Comparison of ENCODE assay signal across 1 cellular context in genomic region chr5:1564182-1564748, GRCh38.
TF ChIP-seq lines count a peak whose summit lies in the region.

No MANE protein-coding gene starts in this region.

TF ChIP-seq in HepG2, 621 proteins besides CTCF, POLR2A, EP300 and RAD21 (continued from another document and continues in another):
- TF ChIP-seq HNF1A (IDR thresholded peaks at IDR 0.05; ENCODE audit: low read depth) (no peak), HNF1A (CRISPR knock-in tag; IDR thresholded peaks at IDR 0.05; ENCODE audit: borderline replicate concordance) (peak; percentile 25; the same call in 1 of the 2 replicates), ZMYM3 (CRISPR knock-in tag; IDR thresholded peaks at IDR 0.05) (no peak; the same call in 1 of the 2 replicates), ZBTB46 (CRISPR knock-in tag; IDR thresholded peaks at IDR 0.05; ENCODE audit: borderline replicate concordance) (no peak), MYNN (CRISPR knock-in tag; IDR thresholded peaks at IDR 0.05; ENCODE audit: low read depth) (0 out of 2 replicates have a peak, but pooled peaks have one; percentile 31), ZNF770 (CRISPR knock-in tag; IDR thresholded peaks at IDR 0.05) (0 out of 2 replicates have a peak, but pooled peaks have one; percentile 24), CHD2 (IDR thresholded peaks at IDR 0.05; ENCODE audit: low read depth, low read length) (peak; percentile 43; the same call in 1 of the 2 replicates), ZBTB39 (CRISPR knock-in tag; IDR thresholded peaks at IDR 0.05) (no peak), MAZ (IDR thresholded peaks at IDR 0.05; ENCODE audit: borderline replicate concordance, low read depth, low read length) (0 out of 2 replicates have a peak, but pooled peaks have one; percentile 61), MAZ (CRISPR knock-in tag; IDR thresholded peaks at IDR 0.05; ENCODE audit: low read depth) (peak; percentile 59; the same call in 1 of the 2 replicates), IKZF5 (CRISPR knock-in tag; IDR thresholded peaks at IDR 0.05) (peak; percentile 70; the same call in 1 of the 2 replicates), PCBP1 (IDR thresholded peaks at IDR 0.05; ENCODE audit: borderline replicate concordance, low read depth, low read length) (no peak), LCORL (IDR thresholded peaks at IDR 0.05) (no peak), LCORL (CRISPR knock-in tag; IDR thresholded peaks at IDR 0.05) (no peak), HNF4G (IDR thresholded peaks at IDR 0.05; ENCODE audit: borderline replicate concordance, low read depth, low read length) (no peak), HNF4G (CRISPR knock-in tag; IDR thresholded peaks at IDR 0.05; ENCODE audit: borderline replicate concordance, low read depth) (peak; percentile 12; the same call in 1 of the 2 replicates), ZNF564 (CRISPR knock-in tag; IDR thresholded peaks at IDR 0.05) (peak; percentile 48; the same call in 1 of the 2 replicates), DMTF1 (CRISPR knock-in tag; IDR thresholded peaks at IDR 0.05) (no peak), ZNF333 (CRISPR knock-in tag; IDR thresholded peaks at IDR 0.05; ENCODE audit: borderline replicate concordance) (0 out of 2 replicates have a peak, but pooled peaks have one; percentile 41), THAP11 (CRISPR knock-in tag; IDR thresholded peaks at IDR 0.05) (no peak), ZNF563 (CRISPR knock-in tag; IDR thresholded peaks at IDR 0.05) (no peak), RXRA (CRISPR knock-in tag; IDR thresholded peaks at IDR 0.05) (peak; percentile 34; the same call in 1 of the 2 replicates), PBX3 (CRISPR knock-in tag; IDR thresholded peaks at IDR 0.05; ENCODE audit: borderline replicate concordance) (no peak), ZNF318 (CRISPR knock-in tag; IDR thresholded peaks at IDR 0.05) (0 out of 2 replicates have a peak, but pooled peaks have one; percentile 47), ZNF746 (CRISPR knock-in tag; IDR thresholded peaks at IDR 0.05) (peak; percentile 66; the same call in 1 of the 2 replicates), FOXJ3 (CRISPR knock-in tag; IDR thresholded peaks at IDR 0.05; ENCODE audit: borderline replicate concordance) (0 out of 2 replicates have a peak, but pooled peaks have one; percentile 27), ZFP90 (CRISPR knock-in tag; IDR thresholded peaks at IDR 0.05; ENCODE audit: borderline replicate concordance) (no peak)
